11 cellular contexts compared by ENCODE assay signal in the genomic region with DNA sequence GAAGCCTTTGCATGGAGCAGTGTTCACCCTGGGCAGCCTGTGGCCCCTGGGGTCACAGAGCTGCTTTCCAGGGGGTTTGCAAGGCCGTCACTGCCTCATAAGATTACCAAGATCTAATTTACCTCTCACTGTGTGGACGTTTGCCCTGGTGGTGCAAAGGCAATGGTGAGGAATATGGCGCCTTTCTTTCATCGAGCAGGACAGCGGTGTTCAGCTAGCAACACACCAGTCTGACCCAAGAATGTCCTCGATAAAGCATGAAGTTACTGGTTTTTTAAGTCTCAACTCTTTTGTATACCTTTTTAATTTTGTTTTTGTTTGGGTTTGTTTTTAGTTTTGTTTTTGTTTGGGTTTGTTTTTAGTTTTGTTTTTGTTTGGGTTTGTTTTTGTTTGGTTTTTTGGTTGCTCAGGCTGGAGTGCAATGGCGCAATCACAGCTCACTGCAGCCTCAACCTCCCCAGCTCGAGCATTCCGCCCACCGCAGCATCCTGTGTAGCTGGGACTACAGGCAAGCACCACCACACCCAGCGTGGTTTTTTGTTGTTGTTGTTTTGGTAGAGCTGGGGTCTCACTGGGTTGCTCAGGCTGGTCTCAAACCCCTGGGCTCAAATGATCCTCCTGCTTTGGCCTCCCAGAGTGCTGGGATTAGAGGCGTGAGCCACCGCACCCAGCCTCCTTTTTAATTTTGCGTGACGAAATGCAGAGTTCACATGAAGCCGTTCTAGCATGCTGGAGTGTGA. TPM values are rescaled to one million over a fixed set of nuclear protein-coding genes. Genes with fewer than 3 reads are reported as not detected.
DNase-seq lines count a peak whose midpoint lies in the region.
"Had no signal": no experiment of that assay in that cellular context is flagged by ENCODE, and none has a peak within 500 bp of the region (broad histone marks: within the 10 kb centered on the region; RNA-seq: fewer than 3 reads in every experiment).

No MANE protein-coding gene starts in this region.

- WGBS in mesendoderm (ENCODE audit: extremely low coverage, insufficient coverage, low lambda C conversion rate) = no CpG with 5 or more reads among the region's 16 CpGs

- peaks cover 11 to 23% of the 10 kb centered on the region in 2 donors for H3K4me1 ChIP-seq in duodenal mucosa (ENCODE audit: control insufficient read depth in 1 of 2, insufficient read depth in 2 of 2, low read length in 2 of 2)
- no peaks in the 10 kb centered on the region for H3K4me1 ChIP-seq in mesendoderm (ENCODE audit: control insufficient read depth, low read depth, low read length)

- no peak overlapping the region for H2BK120ac ChIP-seq in mesendoderm (ENCODE audit: low read depth, low read length)

- peaks cover 52 to 68% (median 62%) of the 10 kb centered on the region in 3 donors for H3K4me1 Mint-ChIP-seq in IgD-negative memory B cell
- H3K4me1 Mint-ChIP-seq in activated CD4-positive, alpha-beta memory T cell treated with anti-CD3 and anti-CD28 coated beads, Interleukin-2, amount 10 ng/mL, durations not matched to agents 7 days and 5 days = peaks cover 81% of the 10 kb centered on the region

- H2BK15ac ChIP-seq in mesendoderm (replicated peaks; ENCODE audit: low read depth) = no peak overlapping the region

- H3K4me3 Mint-ChIP-seq in IgD-negative memory B cell = peak overlapping the region; percentile 66 to 94 (median 79)
- peak overlapping the region; percentile 79 for H3K4me3 Mint-ChIP-seq in activated CD4-positive, alpha-beta memory T cell treated with anti-CD3 and anti-CD28 coated beads, Interleukin-2, amount 10 ng/mL, durations not matched to agents 7 days and 5 days

- no peak overlapping the region for H3K56ac ChIP-seq in mesendoderm (ENCODE audit: low read length)

- H3K9me3 ChIP-seq in duodenal mucosa (ENCODE audit: control insufficient read depth in 1 of 2, low read length in 2 of 2) = no peaks in the 10 kb centered on the region

- no peak overlapping the region for H3K4ac ChIP-seq in mesendoderm (ENCODE audit: low read depth, low read length)

- no peak overlapping the region for H4K5ac ChIP-seq in mesendoderm (ENCODE audit: low read length)

- no peak overlapping the region for H3K23ac ChIP-seq in mesendoderm (ENCODE audit: low read length)

- peak overlapping the region in 1 of 2 donors; percentile 3 for H3K9ac ChIP-seq in duodenal mucosa (ENCODE audit: low read depth in 1 of 2, low read length in 2 of 2)
- H3K9ac ChIP-seq in mesendoderm (ENCODE audit: low read length) = no peak overlapping the region

- H3K79me2 ChIP-seq in mesendoderm (ENCODE audit: control insufficient read depth, insufficient read depth, low read length) = peaks cover 39% of the 10 kb centered on the region

- H4K8ac ChIP-seq in mesendoderm (ENCODE audit: low read depth, low read length) = no peak overlapping the region

- peak; percentile 91 for DNase-seq in activated CD4-positive, alpha-beta memory T cell treated with anti-CD3 and anti-CD28 coated beads, Interleukin-2, amount 10 ng/mL, durations not matched to agents 7 days and 5 days
- peak; percentile 56 for DNase-seq in stimulated activated CD8-positive, alpha-beta memory T cell treated with anti-CD3 and anti-CD28 coated beads, Interleukin-12 subunit alpha, Interleukin-12 subunit beta, amount 100 ng/mL, for 1 hour (ENCODE audit: low read depth)
- DNase-seq in iPS-NIHi11 (ENCODE audit: low spot score) (no peak), C1 segment of cervical spinal cord (lab: John Stamatoyannopoulos, UW) (no peak), RPMI8226 (no peak), mesendoderm (no peak)
- DNase-seq: brain microvascular endothelial cell, H7, NCI-H2107 had no signal

- peaks cover 6 to 12% of the 10 kb centered on the region in 2 donors for H3K36me3 ChIP-seq in duodenal mucosa (ENCODE audit: control insufficient read depth in 1 of 2, insufficient read depth in 2 of 2, low read length in 2 of 2)
- no peaks in the 10 kb centered on the region for H3K36me3 ChIP-seq in mesendoderm (ENCODE audit: control insufficient read depth, insufficient read depth, low read length)
- H3K36me3 ChIP-seq: brain microvascular endothelial cell had no signal

- no peak overlapping the region for H2BK5ac ChIP-seq in mesendoderm (ENCODE audit: low read length)

- peaks cover 31% of the 10 kb centered on the region for H3K79me1 ChIP-seq in mesendoderm (ENCODE audit: low read length)

- peak overlapping the region; percentile 86 to 98 (median 98) for H3K27ac Mint-ChIP-seq in IgD-negative memory B cell
- H3K27ac Mint-ChIP-seq in activated CD4-positive, alpha-beta memory T cell treated with anti-CD3 and anti-CD28 coated beads, Interleukin-2, amount 10 ng/mL, durations not matched to agents 7 days and 5 days = peak overlapping the region; percentile 98

- H3K18ac ChIP-seq in mesendoderm (ENCODE audit: low read length) = no peak overlapping the region

- no peak overlapping the region for H2AK5ac ChIP-seq in mesendoderm (ENCODE audit: low read length)

- POLR2A ChIA-PET in activated CD4-positive, alpha-beta memory T cell treated with anti-CD3 and anti-CD28 coated beads, Interleukin-2, amount 10 ng/mL, durations not matched to agents 7 days and 5 days (lab: Charles Lee) = interaction anchor here (0.9 to 5.8 kb wide), 17 partner anchors 8 to 129 kb away, joined by 3 to 327 read pairs (median 9); no protein-coding TSS in a partner anchor

- H3K4me3 ChIP-seq in duodenal mucosa (ENCODE audit: low read depth in 1 of 2, low read length in 2 of 2) = no peak overlapping the region
- H3K4me3 ChIP-seq in mesendoderm (ENCODE audit: low read length) = no peak overlapping the region

- peaks cover 4% of the 10 kb centered on the region for H3K36me3 Mint-ChIP-seq in IgD-negative memory B cell
- H3K36me3 Mint-ChIP-seq in activated CD4-positive, alpha-beta memory T cell treated with anti-CD3 and anti-CD28 coated beads, Interleukin-2, amount 10 ng/mL, durations not matched to agents 7 days and 5 days (ENCODE audit: low read depth) = peaks cover 74% of the 10 kb centered on the region

- H3K27me3 Mint-ChIP-seq in IgD-negative memory B cell = no peaks in the 10 kb centered on the region
- H3K27me3 Mint-ChIP-seq in activated CD4-positive, alpha-beta memory T cell treated with anti-CD3 and anti-CD28 coated beads, Interleukin-2, amount 10 ng/mL, durations not matched to agents 7 days and 5 days = no peaks in the 10 kb centered on the region

- H3K9me3 Mint-ChIP-seq in IgD-negative memory B cell = no peaks in the 10 kb centered on the region
- no peaks in the 10 kb centered on the region for H3K9me3 Mint-ChIP-seq in activated CD4-positive, alpha-beta memory T cell treated with anti-CD3 and anti-CD28 coated beads, Interleukin-2, amount 10 ng/mL, durations not matched to agents 7 days and 5 days

- H3K27me3 ChIP-seq in duodenal mucosa (ENCODE audit: control insufficient read depth in 1 of 2, insufficient read depth in 2 of 2, low read length in 2 of 2) = no peaks in the 10 kb centered on the region
- H3K27me3 ChIP-seq in mesendoderm (ENCODE audit: insufficient read depth, low read length, poor library complexity) = no peaks in the 10 kb centered on the region
- H3K27me3 ChIP-seq: brain microvascular endothelial cell had no signal

- H3K4me2 ChIP-seq in mesendoderm (ENCODE audit: low read length) = no peak overlapping the region

- H3K27ac ChIP-seq in duodenal mucosa (ENCODE audit: low read depth, low read length) (peak overlapping the region; percentile 71), mesendoderm (ENCODE audit: low read depth, low read length) (no peak overlapping the region)
- H3K27ac ChIP-seq: brain microvascular endothelial cell had no signal

- CTCF ChIA-PET in activated CD4-positive, alpha-beta memory T cell treated with anti-CD3 and anti-CD28 coated beads, Interleukin-2, amount 10 ng/mL, durations not matched to agents 7 days and 5 days (lab: Charles Lee) = interaction anchor here (0.9 to 3.1 kb wide), 8 partner anchors 8 to 113 kb away, joined by 3 to 24 read pairs (median 4); no protein-coding TSS in a partner anchor

RNA-seq across cellular contexts. Expression of a gene that starts 57.9 kb away (rescaled TPM):
- 106 TPM for polyA plus RNA-seq in IgD-negative memory B cell
- 100 to 1,000 TPM; 338 to 348 TPM for total RNA-seq in activated CD4-positive, alpha-beta memory T cell treated with anti-CD3 and anti-CD28 coated beads, Interleukin-2, amount 10 ng/mL, durations not matched to agents 7 days and 5 days
- 159 TPM for polyA plus RNA-seq in mesendoderm (2013, experiment 1 of 2)
- 160 TPM for polyA plus RNA-seq in mesendoderm (2013, experiment 2 of 2)

Comparison
In these comparisons a context has a peak if more than half of its experiments do, and no peak if none do; other contexts are left out.
1. DNase-seq: peak in activated CD4-positive, alpha-beta memory T cell treated with anti-CD3 and anti-CD28 coated beads, Interleukin-2, amount 10 ng/mL, durations not matched to agents 7 days and 5 days (single experiment) and stimulated activated CD8-positive, alpha-beta memory T cell treated with anti-CD3 and anti-CD28 coated beads, Interleukin-12 subunit alpha, Interleukin-12 subunit beta, amount 100 ng/mL, for 1 hour (single experiment); none in iPS-NIHi11 (single experiment), C1 segment of cervical spinal cord (0 of 14), RPMI8226 (single experiment) and mesendoderm (single experiment).